27 cellular contexts compared by ENCODE assay signal in genomic region chr1:199847021-199847420, GRCh38.
"Had no signal": no experiment of that assay in that cellular context is flagged by ENCODE, and none has a peak within 500 bp of the region (broad histone marks: within the 10 kb centered on the region; RNA-seq: fewer than 3 reads in every experiment).

No MANE protein-coding gene starts in this region.

- H3K4me1 ChIP-seq: stomach, suprapubic skin, testis, tibial artery, tibial nerve, transverse colon, upper lobe of left lung, upper lobe of right lung, uterus, vagina had no signal

- H3K27me3 ChIP-seq: stomach, suprapubic skin, testis, tibial artery, tibial nerve, transverse colon, upper lobe of left lung, upper lobe of right lung, uterus, vagina had no signal

- H3K27me3 Mint-ChIP-seq: type B pancreatic cell had no signal

- H3K36me3 Mint-ChIP-seq: stimulated activated effector memory CD8-positive, alpha-beta T cell treated with anti-CD3 and anti-CD28 coated beads, Interleukin-12 subunit alpha, Interleukin-12 subunit beta, amount 100 ng/mL, for 72 hours; stimulated activated memory B cell treated with anti-CD40 and anti-IgM and Interleukin-4, amounts not matched to agents 10 μg/mL and 1 μg/mL and 100 μg/mL, for 72 hours; stimulated activated naive B cell treated with anti-CD40 and anti-IgM and Interleukin-4, amounts not matched to agents 10 μg/mL and 1 μg/mL and 100 μg/mL, for 72 hours; type B pancreatic cell had no signal

- H3K9me3 Mint-ChIP-seq: stimulated activated effector memory CD8-positive, alpha-beta T cell treated with anti-CD3 and anti-CD28 coated beads, Interleukin-12 subunit alpha, Interleukin-12 subunit beta, amount 100 ng/mL, for 72 hours; stimulated activated memory B cell treated with anti-CD40 and anti-IgM and Interleukin-4, amounts not matched to agents 10 μg/mL and 1 μg/mL and 100 μg/mL, for 72 hours; stimulated activated naive CD8-positive, alpha-beta T cell treated with anti-CD3 and anti-CD28 coated beads, Interleukin-15, amount 100 ng/mL, for 72 hours; stimulated activated naive CD8-positive, alpha-beta T cell treated with anti-CD3 and anti-CD28 coated beads, Interleukin-15, Interleukin-2, amounts not matched to agents 100 ng/mL and 50 ng/mL, for 24 hours; type B pancreatic cell had no signal

- DNase-seq: stimulated activated CD4-positive, alpha-beta T cell treated with anti-CD3 and anti-CD28 coated beads, Interleukin-2, amount 100 ng/mL, for 48 hours; stimulated activated CD4-positive, alpha-beta T cell treated with anti-CD3 and anti-CD28 coated beads, Interleukin-4, amount 100 ng/mL, for 1 hour; stimulated activated CD4-positive, alpha-beta T cell treated with anti-CD3 and anti-CD28 coated beads, Interleukin-4, amount 100 ng/mL, for 24 hours; stimulated activated CD4-positive, alpha-beta T cell treated with anti-CD3 and anti-CD28 coated beads, Interleukin-4, amount 100 ng/mL, for 4 hours; stimulated activated CD8-positive, alpha-beta memory T cell treated with anti-CD3 and anti-CD28 coated beads, Interleukin-4, amount 100 ng/mL, for 48 hours; stimulated activated naive B cell treated with anti-CD40 and anti-IgM and Interleukin-4, amounts not matched to agents 10 μg/mL and 1 μg/mL and 100 μg/mL, for 72 hours; stimulated activated naive CD4-positive, alpha-beta T cell; stimulated activated naive CD4-positive, alpha-beta T cell treated with Interleukin-2 at 50 U/mL for 16 hours; stimulated activated naive CD8-positive, alpha-beta T cell treated with anti-CD3 and anti-CD28 coated beads, Interleukin-15, amount 100 ng/mL, for 72 hours; stimulated activated naive CD8-positive, alpha-beta T cell treated with anti-CD3 and anti-CD28 coated beads, Interleukin-15, Interleukin-2, amounts not matched to agents 100 U/mL and 50 U/mL, for 24 hours; stomach; substantia nigra; testis; tibial artery; transverse colon; trophoblast cell; upper lobe of left lung; upper lobe of right lung; uterus had no signal

- H3K27ac ChIP-seq: stomach, suprapubic skin, testis, thoracic aorta, tibial artery, tibial nerve, transverse colon, upper lobe of left lung, upper lobe of right lung, uterus, vagina had no signal

- H3K27ac Mint-ChIP-seq: stimulated activated effector memory CD8-positive, alpha-beta T cell treated with anti-CD3 and anti-CD28 coated beads, Interleukin-12 subunit alpha, Interleukin-12 subunit beta, amount 100 ng/mL, for 72 hours; stimulated activated memory B cell treated with anti-CD40 and anti-IgM and Interleukin-4, amounts not matched to agents 10 μg/mL and 1 μg/mL and 100 μg/mL, for 72 hours; stimulated activated naive B cell treated with anti-CD40 and anti-IgM and Interleukin-4, amounts not matched to agents 10 μg/mL and 1 μg/mL and 100 μg/mL, for 72 hours; stimulated activated naive CD8-positive, alpha-beta T cell treated with anti-CD3 and anti-CD28 coated beads, Interleukin-15, amount 100 ng/mL, for 72 hours; stimulated activated naive CD8-positive, alpha-beta T cell treated with anti-CD3 and anti-CD28 coated beads, Interleukin-15, Interleukin-2, amounts not matched to agents 100 ng/mL and 50 ng/mL, for 24 hours; type B pancreatic cell had no signal

- H3K9me3 ChIP-seq: stomach, suprapubic skin, testis, thoracic aorta, tibial artery, tibial nerve, transverse colon, upper lobe of left lung, upper lobe of right lung, uterus, vagina had no signal

- H3K36me3 ChIP-seq: stomach, suprapubic skin, thoracic aorta, tibial artery, tibial nerve, transverse colon, upper lobe of left lung, upper lobe of right lung, uterus, vagina had no signal

- H3K4me3 Mint-ChIP-seq: stimulated activated effector memory CD8-positive, alpha-beta T cell treated with anti-CD3 and anti-CD28 coated beads, Interleukin-12 subunit alpha, Interleukin-12 subunit beta, amount 100 ng/mL, for 72 hours; stimulated activated memory B cell treated with anti-CD40 and anti-IgM and Interleukin-4, amounts not matched to agents 10 μg/mL and 1 μg/mL and 100 μg/mL, for 72 hours; stimulated activated naive B cell treated with anti-CD40 and anti-IgM and Interleukin-4, amounts not matched to agents 10 μg/mL and 1 μg/mL and 100 μg/mL, for 72 hours; stimulated activated naive CD8-positive, alpha-beta T cell treated with anti-CD3 and anti-CD28 coated beads, Interleukin-15, amount 100 ng/mL, for 72 hours; stimulated activated naive CD8-positive, alpha-beta T cell treated with anti-CD3 and anti-CD28 coated beads, Interleukin-15, Interleukin-2, amounts not matched to agents 100 ng/mL and 50 ng/mL, for 24 hours; type B pancreatic cell had no signal

- H3K4me1 Mint-ChIP-seq: stimulated activated effector memory CD8-positive, alpha-beta T cell treated with anti-CD3 and anti-CD28 coated beads, Interleukin-12 subunit alpha, Interleukin-12 subunit beta, amount 100 ng/mL, for 72 hours; stimulated activated memory B cell treated with anti-CD40 and anti-IgM and Interleukin-4, amounts not matched to agents 10 μg/mL and 1 μg/mL and 100 μg/mL, for 72 hours; stimulated activated naive B cell treated with anti-CD40 and anti-IgM and Interleukin-4, amounts not matched to agents 10 μg/mL and 1 μg/mL and 100 μg/mL, for 72 hours; stimulated activated naive CD8-positive, alpha-beta T cell treated with anti-CD3 and anti-CD28 coated beads, Interleukin-15, amount 100 ng/mL, for 72 hours had no signal

- H3K4me3 ChIP-seq: stomach, suprapubic skin, testis, thoracic aorta, tibial artery, tibial nerve, transverse colon, upper lobe of left lung, upper lobe of right lung, uterus, vagina had no signal
